ENCODE assay signal across 7 cellular contexts in genomic region chr13:73938375-73939070, GRCh38.
DNase-seq lines count a peak whose midpoint lies in the region; ATAC-seq and TF ChIP-seq lines count a peak whose summit lies in the region.

No MANE protein-coding gene starts in this region.

- intact Hi-C loops in sciatic nerve (cut with DNase I) (no loop called here), Right ventricle myocardium superior (cut with DNase I) (no loop called here)

- peak overlapping the region; percentile 30 for H3K27ac ChIP-seq in fibroblast of lung (ENCODE audit: insufficient read depth, low read length)

- no peak overlapping the region for H3K9ac ChIP-seq in fibroblast of lung (ENCODE audit: insufficient read depth, low read length)

- no peaks in the 10 kb centered on the region for H3K9me3 ChIP-seq in fibroblast of lung (ENCODE audit: control insufficient read depth, insufficient read depth, low read depth, low read length)

- DNase-seq in GM04503 (ENCODE audit: low read depth) (peak; percentile 58), NCI-H226 (peak; percentile 73), fibroblast of lung (ENCODE audit: low read depth in 2 of 2) (peak; percentile 84 to 95), skeletal muscle cell (ENCODE audit: low read depth) (peak; percentile 84), sciatic nerve (ENCODE audit: low spot score) (no peak), Right ventricle myocardium superior (no peak)
- no peak for DNase-seq in activated naive CD4-positive, alpha-beta T cell treated with anti-CD3 and anti-CD28 coated beads, Interleukin-2, amount 50 U/mL, for 16 hours

- no peaks in the 10 kb centered on the region for H3K27me3 ChIP-seq in fibroblast of lung (ENCODE audit: control insufficient read depth, insufficient read depth, low read length)

- H3K4me3 ChIP-seq in fibroblast of lung (replicated peaks in 1 of 4; ENCODE audit: control extremely low read depth in 1 of 4, insufficient read depth in 1 of 4, low read depth in 3 of 4, low read length in 4 of 4) (no peak overlapping the region), skeletal muscle cell (ENCODE audit: low read depth, low read length) (no peak overlapping the region)

- no peaks in the 10 kb centered on the region for H3K36me3 ChIP-seq in fibroblast of lung (ENCODE audit: control insufficient read depth, insufficient read depth, low read length)

- no peak for ATAC-seq in sciatic nerve
- ATAC-seq in Right ventricle myocardium superior (ENCODE audit: poor library complexity) = no peak

- no peaks in the 10 kb centered on the region for H4K20me1 ChIP-seq in fibroblast of lung (ENCODE audit: control insufficient read depth, extremely low read depth, insufficient read depth, low read length)

- no peaks in the 10 kb centered on the region for H3K79me2 ChIP-seq in fibroblast of lung (ENCODE audit: control insufficient read depth, insufficient read depth, low read length)

- no peak overlapping the region for H2AFZ ChIP-seq in fibroblast of lung (ENCODE audit: low read length)

- peaks cover 11% of the 10 kb centered on the region for H3K4me1 ChIP-seq in fibroblast of lung (ENCODE audit: control insufficient read depth, extremely low read depth, insufficient read depth, low read length)

- TF ChIP-seq CTCF in fibroblast of lung (conservative IDR thresholded peaks at IDR 0.05 in 1 of 2, IDR thresholded peaks at IDR 0.05 in 1 of 2; ENCODE audit: low read depth in 1 of 2, low read length in 2 of 2) = no peak

- H3K4me2 ChIP-seq in fibroblast of lung (ENCODE audit: extremely low read depth, insufficient read depth, low read length) = peak overlapping the region; percentile 32

Comparison
In these comparisons a context has a peak if more than half of its experiments do, and no peak if none do; other contexts are left out.
1. DNase-seq: peak in GM04503 (single experiment), NCI-H226 (single experiment), fibroblast of lung (2 of 2) and skeletal muscle cell (single experiment); none in sciatic nerve (single experiment), activated naive CD4-positive, alpha-beta T cell treated with anti-CD3 and anti-CD28 coated beads, Interleukin-2, amount 50 U/mL, for 16 hours (single experiment) and Right ventricle myocardium superior (single experiment).